In the genomic region with DNA sequence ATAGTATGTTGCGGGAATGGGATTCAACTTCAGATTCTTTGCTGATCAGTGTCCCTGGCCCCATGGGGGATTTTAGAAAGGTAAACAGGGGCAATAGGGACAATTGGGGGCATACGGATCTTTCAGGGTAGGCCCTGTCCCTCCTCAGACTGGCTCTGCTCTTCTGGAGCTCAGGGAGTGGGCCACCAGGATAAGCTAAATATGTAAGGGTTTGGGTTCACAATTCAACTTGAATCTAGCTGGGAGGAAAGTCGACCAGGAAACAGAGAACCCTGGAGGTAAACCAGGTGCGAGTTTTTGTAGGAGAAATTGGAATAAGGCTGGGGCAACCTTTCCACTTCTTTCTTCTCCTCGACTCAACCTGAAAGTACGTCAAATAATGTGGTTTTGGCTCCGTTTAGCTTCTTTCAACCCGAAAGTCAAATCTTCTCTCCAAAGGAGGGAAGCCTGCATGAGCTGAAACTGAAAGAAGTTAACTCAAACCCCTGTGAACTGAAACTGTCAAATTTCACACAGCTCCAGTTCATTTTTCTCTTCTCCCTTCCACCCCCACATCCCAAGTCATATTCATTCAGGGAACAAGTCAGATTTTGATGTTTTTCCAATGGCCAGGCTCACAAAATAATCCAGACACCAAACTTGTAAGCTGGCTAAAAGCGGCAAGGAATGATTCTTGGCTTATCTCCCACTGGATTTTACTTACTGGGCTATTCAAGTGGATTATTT, we compare ENCODE assay signal across 11 cellular contexts.
DNase-seq lines count a peak whose midpoint lies in the region; ATAC-seq and TF ChIP-seq lines count a peak whose summit lies in the region.
"Had no signal": no experiment of that assay in that cellular context is flagged by ENCODE, and none has a peak within 500 bp of the region (broad histone marks: within the 10 kb centered on the region; RNA-seq: fewer than 3 reads in every experiment).

No MANE protein-coding gene starts in this region.

- H3K9me3 ChIP-seq in breast epithelium (no peaks in the 10 kb centered on the region), mammary epithelial cell (replicated peaks; ENCODE audit: insufficient read depth, low read length) (no peaks in the 10 kb centered on the region), MM.1S (replicated peaks; ENCODE audit: insufficient read depth, low read length) (no peaks in the 10 kb centered on the region)

- H3K4me2 ChIP-seq in mammary epithelial cell (ENCODE audit: insufficient read depth, low read depth, low read length) (no peak overlapping the region), MM.1S (ENCODE audit: low read depth, low read length) (peak overlapping the region; percentile 75; the same call in 1 of the 2 replicates)

- intact Hi-C loops in breast epithelium (cut with DNase I; ENCODE audit: low total_unique reads) (no loop called here), mammary epithelial cell (cut with micrococcal nuclease) (no loop called here)

- peaks cover 7% of the 10 kb centered on the region in 2 donors for H3K4me1 ChIP-seq in breast epithelium
- H3K4me1 ChIP-seq in mammary epithelial cell (ENCODE audit: insufficient read depth, low read length) = no peaks in the 10 kb centered on the region
- peaks cover 43% of the 10 kb centered on the region for H3K4me1 ChIP-seq in MM.1S (ENCODE audit: low read length)
- H3K4me1 ChIP-seq: foreskin keratinocyte had no signal

- no TSS peak for BruUV-seq in mammary epithelial cell (replicated peaks; lab: Mats Ljungman, UMichigan)

- no peak for TF ChIP-seq CTCF in breast epithelium (IDR thresholded peaks at IDR 0.05)
- TF ChIP-seq CTCF in mammary epithelial cell (conservative IDR thresholded peaks at IDR 0.05 in 1 of 2, IDR thresholded peaks at IDR 0.05 in 1 of 2; ENCODE audit: extremely low read depth in 1 of 2, insufficient read depth in 1 of 2, low read depth in 1 of 2, low read length in 2 of 2) = no peak
- no peak for TF ChIP-seq CTCF in MM.1S (IDR thresholded peaks at IDR 0.05; ENCODE audit: low read length)

- CTCF ChIA-PET in mammary epithelial cell (lab: Charles Lee; ENCODE audit: low non-redundant PET) = no interaction called here

- peaks cover 69% of the 10 kb centered on the region for H3K4me1 Mint-ChIP-seq in stimulated activated naive CD8-positive, alpha-beta T cell treated with anti-CD3 and anti-CD28 coated beads, Interleukin-15, Interleukin-2, amounts not matched to agents 100 ng/mL and 50 ng/mL, for 24 hours (ENCODE audit: low read depth)

- H3K9ac ChIP-seq in mammary epithelial cell (ENCODE audit: insufficient read depth, low read length) = no peak overlapping the region
- H3K9ac ChIP-seq in MM.1S (ENCODE audit: low read length) = peak overlapping the region; percentile 19; the same call in 1 of the 2 replicates

- peak overlapping the region; percentile 44 for H3K4me3 Mint-ChIP-seq in stimulated activated naive CD8-positive, alpha-beta T cell treated with anti-CD3 and anti-CD28 coated beads, Interleukin-15, Interleukin-2, amounts not matched to agents 100 ng/mL and 50 ng/mL, for 24 hours
- H3K4me3 Mint-ChIP-seq: nephron had no signal

- in situ Hi-C loops in mammary epithelial cell (cut with MboI; ENCODE audit: low sequenced_read_pairs in 2 of 2) = no loop called here

- dilution Hi-C loops in mammary epithelial cell (cut with HindIII; ENCODE audit: low sequenced_read_pairs) = no loop called here

- H3K36me3 Mint-ChIP-seq in stimulated activated naive CD8-positive, alpha-beta T cell treated with anti-CD3 and anti-CD28 coated beads, Interleukin-15, Interleukin-2, amounts not matched to agents 100 ng/mL and 50 ng/mL, for 24 hours (ENCODE audit: low read depth) = no peaks in the 10 kb centered on the region

- TF ChIP-seq POLR2A in breast epithelium (IDR thresholded peaks at IDR 0.05) = no peak

- DNase-seq in breast epithelium (ENCODE audit: low spot score in 2 of 2) (no peak), mammary epithelial cell (no peak), MM.1S (peak; percentile 85), NCI-H2081 treated with DMSO at 0.1 percent for 48 hours (lab: John Stamatoyannopoulos, UW) (no peak), NCI-H2107 treated with DMSO at 0.1 percent for 48 hours (lab: John Stamatoyannopoulos, UW; ENCODE audit: unreplicated experiment) (no peak), DMS114 treated with DMSO at 0.1 percent for 48 hours (lab: John Stamatoyannopoulos, UW; ENCODE audit: unreplicated experiment) (no peak)
- DNase-seq: COR-L47, foreskin keratinocyte had no signal

- peaks cover 12% of the 10 kb centered on the region for H3K27me3 Mint-ChIP-seq in stimulated activated naive CD8-positive, alpha-beta T cell treated with anti-CD3 and anti-CD28 coated beads, Interleukin-15, Interleukin-2, amounts not matched to agents 100 ng/mL and 50 ng/mL, for 24 hours

- no peaks in the 10 kb centered on the region for H3K9me2 ChIP-seq in MM.1S (replicated peaks; ENCODE audit: insufficient read depth, low read length)

- H3K27me3 ChIP-seq in breast epithelium (no peaks in the 10 kb centered on the region), mammary epithelial cell (ENCODE audit: insufficient read depth, low read length) (no peaks in the 10 kb centered on the region), MM.1S (replicated peaks; ENCODE audit: insufficient read depth, low read length) (no peaks in the 10 kb centered on the region)

- H3K79me2 ChIP-seq in mammary epithelial cell (ENCODE audit: insufficient read depth, low read length) (no peaks in the 10 kb centered on the region), MM.1S (ENCODE audit: low read length) (no peaks in the 10 kb centered on the region)

- H3F3A ChIP-seq in MM.1S (ENCODE audit: insufficient read depth, low read length) = peaks cover 15% of the 10 kb centered on the region

- H3K4me3 ChIP-seq in breast epithelium = peak overlapping the region in 1 of 3 donors; percentile 15
- H3K4me3 ChIP-seq in mammary epithelial cell (replicated peaks in 1 of 3; ENCODE audit: insufficient read depth in 1 of 3, low read depth in 2 of 3, low read length in 3 of 3) = no peak overlapping the region
- H3K4me3 ChIP-seq in MM.1S (ENCODE audit: low read length) = 0 out of 2 replicates have a peak overlapping the region, but pooled peaks have one; percentile 19

- peak; percentile 76 for ATAC-seq in HG02588 (IDR thresholded peaks at IDR 0.05; ENCODE audit: unreplicated experiment)
- ATAC-seq: foreskin keratinocyte had no signal

- no peak overlapping the region for H2AFZ ChIP-seq in mammary epithelial cell (ENCODE audit: low read depth, low read length)
- H2AFZ ChIP-seq in MM.1S (ENCODE audit: low read length) = no peak overlapping the region

- WGBS in mammary epithelial cell (ENCODE audit: low coverage, missing lambda C conversion rate) = 56% methylated on average over 9 of the region's 9 CpGs

- no peaks in the 10 kb centered on the region for H4K20me1 ChIP-seq in mammary epithelial cell (ENCODE audit: insufficient read depth, low read length)
- H4K20me1 ChIP-seq in MM.1S (ENCODE audit: insufficient read depth, low read length) = no peaks in the 10 kb centered on the region

- H3K27ac Mint-ChIP-seq in stimulated activated naive CD8-positive, alpha-beta T cell treated with anti-CD3 and anti-CD28 coated beads, Interleukin-15, Interleukin-2, amounts not matched to agents 100 ng/mL and 50 ng/mL, for 24 hours = peak overlapping the region; percentile 84
- H3K27ac Mint-ChIP-seq: nephron had no signal

- H3K36me3 ChIP-seq in breast epithelium (no peaks in the 10 kb centered on the region), mammary epithelial cell (ENCODE audit: insufficient read depth, low read length) (no peaks in the 10 kb centered on the region), MM.1S (replicated peaks; ENCODE audit: insufficient read depth, low read length) (no peaks in the 10 kb centered on the region)

- H3K27ac ChIP-seq in breast epithelium (peak overlapping the region; percentile 19 to 26), mammary epithelial cell (ENCODE audit: insufficient read depth, low read depth, low read length) (no peak overlapping the region), MM.1S (ENCODE audit: low read length) (peak overlapping the region; percentile 80)
- H3K27ac ChIP-seq: foreskin keratinocyte had no signal

- no peaks in the 10 kb centered on the region for H3K9me3 Mint-ChIP-seq in stimulated activated naive CD8-positive, alpha-beta T cell treated with anti-CD3 and anti-CD28 coated beads, Interleukin-15, Interleukin-2, amounts not matched to agents 100 ng/mL and 50 ng/mL, for 24 hours
- H3K9me3 Mint-ChIP-seq: nephron had no signal
